ENCODE assay signal across 27 cellular contexts in genomic region chr2:55487686-55488085, GRCh38.
"Had no signal": no experiment of that assay in that cellular context is flagged by ENCODE, and none has a peak within 500 bp of the region (broad histone marks: within the 10 kb centered on the region; RNA-seq: fewer than 3 reads in every experiment).

No MANE protein-coding gene starts in this region.

- ATAC-seq: stimulated activated effector memory CD8-positive, alpha-beta T cell treated with anti-CD3 and anti-CD28 coated beads, Interleukin-12 subunit alpha, Interleukin-12 subunit beta, amount 100 ng/mL, for 72 hours; stimulated activated memory B cell treated with anti-CD40 and anti-IgM and Interleukin-4, amounts not matched to agents 10 μg/mL and 1 μg/mL and 100 μg/mL, for 72 hours; stimulated activated naive B cell treated with anti-CD40 and anti-IgM and Interleukin-4, amounts not matched to agents 10 μg/mL and 1 μg/mL and 100 μg/mL, for 72 hours; stimulated activated naive CD8-positive, alpha-beta T cell treated with anti-CD3 and anti-CD28 coated beads, Interleukin-15, amount 100 ng/mL, for 72 hours; stimulated activated naive CD8-positive, alpha-beta T cell treated with anti-CD3 and anti-CD28 coated beads, Interleukin-15, Interleukin-2, amounts not matched to agents 100 U/mL and 50 U/mL, for 24 hours; upper lobe of right lung had no signal

- H3K4me3 ChIP-seq: stomach, suprapubic skin, testis, thoracic aorta, thyroid gland, tibial artery, tibial nerve, transverse colon, upper lobe of left lung, upper lobe of right lung, uterus, vagina had no signal

- FAIRE-seq: urothelium cell line had no signal

- H3K9me3 ChIP-seq: stomach, suprapubic skin, testis, thoracic aorta, thyroid gland, tibial artery, tibial nerve, transverse colon, upper lobe of left lung, upper lobe of right lung, uterus, vagina had no signal

- H3K27ac ChIP-seq: stomach, suprapubic skin, testis, thoracic aorta, thyroid gland, tibial artery, tibial nerve, transverse colon, upper lobe of left lung, upper lobe of right lung, uterus, vagina had no signal

- H3K27me3 ChIP-seq: stomach, suprapubic skin, testis, thyroid gland, tibial artery, tibial nerve, transverse colon, upper lobe of left lung, upper lobe of right lung, uterus, vagina had no signal

- H3K36me3 ChIP-seq: stomach, suprapubic skin, thoracic aorta, thyroid gland, tibial artery, tibial nerve, transverse colon, upper lobe of left lung, upper lobe of right lung, uterus, vagina had no signal

- H3K4me1 ChIP-seq: stomach, suprapubic skin, testis, thyroid gland, tibial artery, transverse colon, upper lobe of left lung, upper lobe of right lung, uterus, vagina had no signal

- DNase-seq: stimulated activated CD4-positive, alpha-beta T cell treated with anti-CD3 and anti-CD28 coated beads, Interleukin-2, amount 100 ng/mL, for 48 hours; stimulated activated CD4-positive, alpha-beta T cell treated with anti-CD3 and anti-CD28 coated beads, Interleukin-4, amount 100 ng/mL, for 1 hour; stimulated activated CD4-positive, alpha-beta T cell treated with anti-CD3 and anti-CD28 coated beads, Interleukin-4, amount 100 ng/mL, for 24 hours; stimulated activated CD4-positive, alpha-beta T cell treated with anti-CD3 and anti-CD28 coated beads, Interleukin-4, amount 100 ng/mL, for 4 hours; stimulated activated CD8-positive, alpha-beta memory T cell treated with anti-CD3 and anti-CD28 coated beads, Interleukin-4, amount 100 ng/mL, for 48 hours; stimulated activated naive B cell treated with anti-CD40 and anti-IgM and Interleukin-4, amounts not matched to agents 10 μg/mL and 1 μg/mL and 100 μg/mL, for 72 hours; stimulated activated naive CD4-positive, alpha-beta T cell; stimulated activated naive CD4-positive, alpha-beta T cell treated with Interleukin-2 at 50 U/mL for 16 hours; stimulated activated naive CD8-positive, alpha-beta T cell treated with anti-CD3 and anti-CD28 coated beads, Interleukin-15, amount 100 ng/mL, for 72 hours; stimulated activated naive CD8-positive, alpha-beta T cell treated with anti-CD3 and anti-CD28 coated beads, Interleukin-15, Interleukin-2, amounts not matched to agents 100 U/mL and 50 U/mL, for 24 hours; stomach; substantia nigra; testis; thyroid gland; tibial artery; transverse colon; trophoblast cell; upper lobe of left lung; upper lobe of right lung; uterus had no signal
